In genomic region chr20:20733943-20734342, GRCh38 we compare ENCODE assay signal across 17 cellular contexts. TPM values are rescaled to one million over a fixed set of nuclear protein-coding genes. Genes with fewer than 3 reads are reported as not detected.
A peak's percentile ranks its signal among the peaks of the same experiment; 100 is the strongest.
DNase-seq lines count a peak whose midpoint lies in the region; ATAC-seq and TF ChIP-seq lines count a peak whose summit lies in the region.
"Had no signal": no experiment of that assay in that cellular context is flagged by ENCODE, and none has a peak within 500 bp of the region (broad histone marks: within the 10 kb centered on the region; RNA-seq: fewer than 3 reads in every experiment).

No MANE protein-coding gene starts in this region.

- H3K27me3 Mint-ChIP-seq in GM23338 (ENCODE audit: insufficient read depth, low read depth, poor library complexity), result peaks cover 4% of the 10 kb centered on the region
- H3K27me3 Mint-ChIP-seq in WTC11 (ENCODE audit: low read depth), result no peaks in the 10 kb centered on the region; the same call in 1 of the 2 replicates
- no peaks in the 10 kb centered on the region for H3K27me3 Mint-ChIP-seq in naive thymus-derived CD4-positive, alpha-beta T cell
- peaks cover 6 to 24% of the 10 kb centered on the region in 2 donors for H3K27me3 Mint-ChIP-seq in CD8-positive, alpha-beta memory T cell
- H3K27me3 Mint-ChIP-seq in progenitor cell of endocrine pancreas, result peaks cover 4% of the 10 kb centered on the region

- no peak for TF ChIP-seq CTCF in GM23338 (conservative IDR thresholded peaks at IDR 0.05; ENCODE audit: low read depth in 2 of 2)
- TF ChIP-seq CTCF in WTC11 (IDR thresholded peaks at IDR 0.05), result no peak
- TF ChIP-seq CTCF in progenitor cell of endocrine pancreas (IDR thresholded peaks at IDR 0.05; ENCODE audit: unreplicated experiment), result no peak

- H3K4me1 Mint-ChIP-seq in GM23338, result peaks cover 11% of the 10 kb centered on the region
- peaks cover 11% of the 10 kb centered on the region for H3K4me1 Mint-ChIP-seq in WTC11
- peaks cover 11 to 28% (median 17%) of the 10 kb centered on the region in 7 donors for H3K4me1 Mint-ChIP-seq in naive thymus-derived CD4-positive, alpha-beta T cell
- peaks cover 8 to 10% (median 9%) of the 10 kb centered on the region in 3 donors for H3K4me1 Mint-ChIP-seq in CD8-positive, alpha-beta memory T cell
- no peaks in the 10 kb centered on the region for H3K4me1 Mint-ChIP-seq in progenitor cell of endocrine pancreas (ENCODE audit: low read depth)

- no peak overlapping the region for H3K4me3 ChIP-seq in BLaER1 treated with 17β-estradiol and CSF1 and Interleukin-3, amounts not matched to agents 10 nM and 100 nM
- H3K4me3 ChIP-seq in GM23338, result no peak overlapping the region
- H3K4me3 ChIP-seq in naive thymus-derived CD4-positive, alpha-beta T cell (ENCODE audit: low read length), result no peak overlapping the region
- no peak overlapping the region for H3K4me3 ChIP-seq in CD8-positive, alpha-beta memory T cell (ENCODE audit: low read length)
- H3K4me3 ChIP-seq: adrenal gland, MG63, testis had no signal

- H3K9me3 Mint-ChIP-seq in GM23338 (no peaks in the 10 kb centered on the region), WTC11 (no peaks in the 10 kb centered on the region), progenitor cell of endocrine pancreas (ENCODE audit: low read depth) (no peaks in the 10 kb centered on the region)
- H3K9me3 Mint-ChIP-seq in naive thymus-derived CD4-positive, alpha-beta T cell, result no peaks in the 10 kb centered on the region
- no peaks in the 10 kb centered on the region for H3K9me3 Mint-ChIP-seq in CD8-positive, alpha-beta memory T cell

- DNase-seq in GM23338 (ENCODE audit: low spot score) (no peak), WTC11 (ENCODE audit: low spot score) (no peak), NCI-H69 (lab: John Stamatoyannopoulos, UW) (no peak), progenitor cell of endocrine pancreas (ENCODE audit: low spot score, unreplicated experiment) (no peak)
- no peak for DNase-seq in naive thymus-derived CD4-positive, alpha-beta T cell
- DNase-seq in CD8-positive, alpha-beta memory T cell, result no peak
- DNase-seq: adrenal gland; DMS79; kidney glomerular epithelial cell; MG63; NK-92 treated with Interleukin-12 subunit alpha and Interleukin-12 subunit beta, amount 100 ng/mL, for 24 hours; stimulated activated CD4-positive, alpha-beta T cell treated with anti-CD3 and anti-CD28 coated beads, Interleukin-12 subunit alpha, Interleukin-12 subunit beta, amount 100 ng/mL, for 4 hours; testis had no signal

- POLR2A ChIA-PET in WTC11 (lab: Charles Lee), result no interaction called here
- POLR2A ChIA-PET in naive thymus-derived CD4-positive, alpha-beta T cell (lab: Charles Lee), result no interaction called here
- POLR2A ChIA-PET in CD8-positive, alpha-beta memory T cell (lab: Charles Lee), result no interaction called here

- intact Hi-C loops in naive thymus-derived CD4-positive, alpha-beta T cell (cut with micrococcal nuclease), result no loop called here

- no peaks in the 10 kb centered on the region for H3F3A ChIP-seq in GM23338 (replicated peaks; ENCODE audit: low read depth)

- H2AFZ ChIP-seq in GM23338, result peak overlapping the region; percentile 74; the same call in 1 of the 2 replicates
- H2AFZ ChIP-seq: parathyroid adenoma had no signal

- CTCF ChIA-PET in WTC11 (lab: Charles Lee), result no interaction called here
- CTCF ChIA-PET in naive thymus-derived CD4-positive, alpha-beta T cell (lab: Charles Lee), result no interaction called here
- CTCF ChIA-PET in CD8-positive, alpha-beta memory T cell (lab: Charles Lee), result no interaction called here

- no peaks in the 10 kb centered on the region for H4K20me1 ChIP-seq in BLaER1 treated with 17β-estradiol and CSF1 and Interleukin-3, amounts not matched to agents 10 nM and 100 nM
- no peaks in the 10 kb centered on the region for H4K20me1 ChIP-seq in GM23338 (replicated peaks; ENCODE audit: insufficient read depth)

- peak overlapping the region in 4 of 11 experiments; percentile 21 to 44 (median 39); a peak in 4 of 22 replicates for H3K9ac ChIP-seq in BLaER1 treated with 17β-estradiol and CSF1 and Interleukin-3, amounts not matched to agents 10 nM and 100 nM
- H3K9ac ChIP-seq: parathyroid adenoma had no signal

- peak overlapping the region; percentile 47 to 79 (median 65) for H3K4me2 ChIP-seq in BLaER1 treated with 17β-estradiol and CSF1 and Interleukin-3, amounts not matched to agents 10 nM and 100 nM
- H3K4me2 ChIP-seq in GM23338, result no peak overlapping the region

- H3K4me3 Mint-ChIP-seq in GM23338 (no peak overlapping the region), WTC11 (no peak overlapping the region), progenitor cell of endocrine pancreas (ENCODE audit: low read depth) (no peak overlapping the region)
- peak overlapping the region in 5 of 10 donors; percentile 8 to 58 (median 47) for H3K4me3 Mint-ChIP-seq in naive thymus-derived CD4-positive, alpha-beta T cell
- H3K4me3 Mint-ChIP-seq in CD8-positive, alpha-beta memory T cell, result no peak overlapping the region

- 0 out of 2 replicates have a peak, but pooled peaks cover 2% of the 10 kb centered on the region for H3K9me2 ChIP-seq in GM23338 (ENCODE audit: insufficient read depth)

- no peaks in the 10 kb centered on the region for H3K36me3 ChIP-seq in BLaER1 treated with 17β-estradiol and CSF1 and Interleukin-3, amounts not matched to agents 10 nM and 100 nM
- H3K36me3 ChIP-seq in GM23338 (ENCODE audit: insufficient read depth), result no peaks in the 10 kb centered on the region
- H3K36me3 ChIP-seq in naive thymus-derived CD4-positive, alpha-beta T cell (ENCODE audit: control insufficient read depth in 2 of 3, insufficient read depth in 3 of 3, low read length in 3 of 3), result no peaks in the 10 kb centered on the region
- H3K36me3 ChIP-seq in CD8-positive, alpha-beta memory T cell (ENCODE audit: insufficient read depth, low read length), result no peaks in the 10 kb centered on the region
- H3K36me3 ChIP-seq: adrenal gland, MG63 had no signal

- H3K27ac Mint-ChIP-seq in GM23338 (peak overlapping the region; percentile 66; the same call in 1 of the 2 replicates), WTC11 (peak overlapping the region; percentile 19; the same call in 1 of the 2 replicates), progenitor cell of endocrine pancreas (no peak overlapping the region)
- H3K27ac Mint-ChIP-seq in naive thymus-derived CD4-positive, alpha-beta T cell, result peak overlapping the region in 8 of 9 donors; percentile 34 to 83 (median 74)
- no peak overlapping the region for H3K27ac Mint-ChIP-seq in CD8-positive, alpha-beta memory T cell

- ATAC-seq in GM23338 (no peak), WTC11 (no peak), HG02981 (IDR thresholded peaks at IDR 0.05; ENCODE audit: unreplicated experiment) (no peak)
- ATAC-seq in naive thymus-derived CD4-positive, alpha-beta T cell, result peak; percentile 29

- H3K79me2 ChIP-seq in GM23338 (replicated peaks; ENCODE audit: insufficient read depth), result no peaks in the 10 kb centered on the region
- H3K79me2 ChIP-seq: parathyroid adenoma had no signal

- H3K27me3 ChIP-seq in BLaER1 treated with 17β-estradiol and CSF1 and Interleukin-3, amounts not matched to agents 10 nM and 100 nM, result no peaks in the 10 kb centered on the region
- H3K27me3 ChIP-seq in GM23338 (ENCODE audit: insufficient read depth), result no peaks in the 10 kb centered on the region
- H3K27me3 ChIP-seq in naive thymus-derived CD4-positive, alpha-beta T cell (ENCODE audit: control insufficient read depth in 2 of 2, insufficient read depth in 2 of 2, low read length in 2 of 2), result no peaks in the 10 kb centered on the region
- no peaks in the 10 kb centered on the region for H3K27me3 ChIP-seq in CD8-positive, alpha-beta memory T cell (ENCODE audit: insufficient read depth, low read length, poor library complexity, severe bottlenecking)
- H3K27me3 ChIP-seq: adrenal gland, MG63, testis had no signal

- H3K36me3 Mint-ChIP-seq in GM23338 (ENCODE audit: low read depth), result no peaks in the 10 kb centered on the region
- no peaks in the 10 kb centered on the region for H3K36me3 Mint-ChIP-seq in WTC11
- no peaks in the 10 kb centered on the region for H3K36me3 Mint-ChIP-seq in naive thymus-derived CD4-positive, alpha-beta T cell
- no peaks in the 10 kb centered on the region for H3K36me3 Mint-ChIP-seq in CD8-positive, alpha-beta memory T cell
- no peaks in the 10 kb centered on the region for H3K36me3 Mint-ChIP-seq in progenitor cell of endocrine pancreas (ENCODE audit: insufficient read depth)

- no peaks in the 10 kb centered on the region for H3K9me3 ChIP-seq in BLaER1 treated with 17β-estradiol and CSF1 and Interleukin-3, amounts not matched to agents 10 nM and 100 nM (replicated peaks in 1 of 11)
- H3K9me3 ChIP-seq in naive thymus-derived CD4-positive, alpha-beta T cell (ENCODE audit: control insufficient read depth in 2 of 3, low read length in 3 of 3), result no peaks in the 10 kb centered on the region
- H3K9me3 ChIP-seq in CD8-positive, alpha-beta memory T cell (ENCODE audit: low read length), result no peaks in the 10 kb centered on the region
- H3K9me3 ChIP-seq: adrenal gland, MG63, testis had no signal

- H3K27ac ChIP-seq in BLaER1 treated with 17β-estradiol and CSF1 and Interleukin-3, amounts not matched to agents 10 nM and 100 nM, result peak overlapping the region in 8 of 11 experiments; percentile 28 to 65 (median 53); a peak in 16 of 22 replicates
- no peak overlapping the region for H3K27ac ChIP-seq in GM23338 (ENCODE audit: low read depth)
- no peak overlapping the region for H3K27ac ChIP-seq in naive thymus-derived CD4-positive, alpha-beta T cell (ENCODE audit: low read depth, low read length)
- H3K27ac ChIP-seq in CD8-positive, alpha-beta memory T cell (ENCODE audit: low read depth, low read length), result no peak overlapping the region
- H3K27ac ChIP-seq: adrenal gland, parathyroid adenoma, testis, VCaP had no signal

- peaks cover 37 to 57% (median 46%) of the 10 kb centered on the region in 10 experiments for H3K4me1 ChIP-seq in BLaER1 treated with 17β-estradiol and CSF1 and Interleukin-3, amounts not matched to agents 10 nM and 100 nM
- peaks cover 6% of the 10 kb centered on the region for H3K4me1 ChIP-seq in GM23338 (ENCODE audit: insufficient read depth)
- peaks cover 0 to 7% of the 10 kb centered on the region in 2 donors for H3K4me1 ChIP-seq in naive thymus-derived CD4-positive, alpha-beta T cell (ENCODE audit: control insufficient read depth in 2 of 2, insufficient read depth in 2 of 2, low read length in 2 of 2)
- peaks cover 7% of the 10 kb centered on the region for H3K4me1 ChIP-seq in CD8-positive, alpha-beta memory T cell (ENCODE audit: insufficient read depth, low read length)
- H3K4me1 ChIP-seq: parathyroid adenoma, testis had no signal

TF ChIP-seq in GM23338, 12 proteins besides CTCF, POLR2A, EP300 and RAD21 (continues in another document):
- TF ChIP-seq JUNB (IDR thresholded peaks at IDR 0.05; ENCODE audit: unreplicated experiment), result no peak

TF ChIP-seq in WTC11, 78 proteins besides CTCF, POLR2A, EP300 and RAD21 (continues in another document):
- TF ChIP-seq GABPB1 (CRISPR knock-in tag; IDR thresholded peaks at IDR 0.05) (no peak), JAZF1 (CRISPR knock-in tag; IDR thresholded peaks at IDR 0.05) (no peak)

RNA-seq across cellular contexts. Expression of gene RALGAPA2, which starts 21.5 kb away (rescaled TPM):
- 35.3 and 43.4 TPM in 2 replicates for total RNA-seq in GM23338 (2014; rRNA removed; shearing (Covaris generic))
- 7.8 and 13.1 TPM in 2 replicates for polyA plus RNA-seq in GM23338 (2016; fragmentation: Nextera tagmentation; extraction: Ambion mirVana)
- 18.2 to 20.6 TPM (median 18.6 TPM) in 3 replicates for total RNA-seq in WTC11 (2021)
- 10 to 100 TPM; 27.5 to 45.4 (median 35.1) TPM for total RNA-seq in naive thymus-derived CD4-positive, alpha-beta T cell
- 1 to 10 TPM; 6.7 to 9.1 TPM for polyA plus RNA-seq in naive thymus-derived CD4-positive, alpha-beta T cell
- total RNA-seq in CD8-positive, alpha-beta memory T cell, result 10 to 100 TPM; 13.4 to 14.5 TPM
- 7.4 TPM for polyA plus RNA-seq in CD8-positive, alpha-beta memory T cell
- 103 and 109 TPM in 2 replicates for total RNA-seq in progenitor cell of endocrine pancreas

Comparison
In these comparisons a context has a peak if more than half of its experiments do, and no peak if none do; other contexts are left out.
1. H3K27ac ChIP-seq: peak in BLaER1 treated with 17β-estradiol and CSF1 and Interleukin-3, amounts not matched to agents 10 nM and 100 nM (8 of 11); none in GM23338 (single experiment), naive thymus-derived CD4-positive, alpha-beta T cell (single experiment) and CD8-positive, alpha-beta memory T cell (single experiment).
2. H3K27ac Mint-ChIP-seq: peak in GM23338 (single experiment), WTC11 (single experiment) and naive thymus-derived CD4-positive, alpha-beta T cell (8 of 9); none in CD8-positive, alpha-beta memory T cell (0 of 8) and progenitor cell of endocrine pancreas (single experiment).